17 cellular contexts compared by ENCODE assay signal in the genomic region with DNA sequence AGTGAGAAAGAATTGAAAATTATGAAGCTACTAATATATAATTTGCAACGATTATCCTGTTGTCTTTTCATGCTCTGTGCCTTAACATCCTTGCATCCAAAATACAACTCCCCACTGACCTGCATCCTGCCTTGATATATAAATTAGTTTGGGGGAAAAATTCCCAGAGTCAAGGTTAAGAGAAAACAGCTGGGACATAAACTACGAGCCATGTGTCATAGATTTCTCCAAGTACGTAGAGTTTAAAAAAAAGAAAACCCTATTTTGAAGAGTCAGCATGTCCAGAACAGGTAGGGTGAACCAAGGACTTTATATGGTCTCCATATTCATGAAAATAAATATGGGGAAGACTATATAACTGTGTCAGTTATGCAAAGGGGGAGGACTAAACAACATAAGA.
"Had no signal": no experiment of that assay in that cellular context is flagged by ENCODE, and none has a peak within 500 bp of the region (broad histone marks: within the 10 kb centered on the region; RNA-seq: fewer than 3 reads in every experiment).

No MANE protein-coding gene starts in this region.

- H3K36me3 ChIP-seq: brain microvascular endothelial cell, colonic mucosa, thyroid gland had no signal

- H3K4me3 Mint-ChIP-seq: activated naive CD4-positive, alpha-beta T cell treated with anti-CD3 and anti-CD28 coated beads for 36 hours; activated T-cell treated with anti-CD3 and anti-CD28 coated beads, Interleukin-2, amount 50 U/mL, for 4 hours; naive B cell had no signal

- H3K9me3 Mint-ChIP-seq: activated naive CD4-positive, alpha-beta T cell treated with anti-CD3 and anti-CD28 coated beads for 36 hours; activated T-cell treated with anti-CD3 and anti-CD28 coated beads, Interleukin-2, amount 50 U/mL, for 4 hours; naive B cell had no signal

- H3K27ac ChIP-seq: brain microvascular endothelial cell, colonic mucosa, hepatocyte, thyroid gland had no signal

- H3K9me3 ChIP-seq: colonic mucosa, mucosa of descending colon, thyroid gland had no signal

- H3K27ac Mint-ChIP-seq: activated naive CD4-positive, alpha-beta T cell treated with anti-CD3 and anti-CD28 coated beads for 36 hours; naive B cell had no signal

- DNase-seq: activated CD4-positive, alpha-beta T cell treated with anti-CD3 and anti-CD28 coated beads, Interleukin-2, amount 50 U/mL, for 1 hour; activated CD8-positive, alpha-beta memory T cell treated with anti-CD3 and anti-CD28 coated beads, Interleukin-2, amount 50 U/mL, for 4 hours; activated naive CD4-positive, alpha-beta T cell treated with anti-CD3 and anti-CD28 coated beads for 36 hours; activated T-cell treated with anti-CD3 and anti-CD28 coated beads, Interleukin-2, amount 50 U/mL, for 4 hours; brain microvascular endothelial cell; central memory CD4-positive, alpha-beta T cell; colonic mucosa; mesenchymal stem cell; mucosa of descending colon; naive B cell; retina; stimulated activated CD4-positive, alpha-beta T cell treated with anti-CD3 and anti-CD28 coated beads, Interleukin-12 subunit alpha, Interleukin-12 subunit beta, amount 100 ng/mL, for 4 hours; stimulated activated CD4-positive, alpha-beta T cell treated with anti-CD3 and anti-CD28 coated beads, Interleukin-1b, Interleukin-23, amount 100 ng/mL, for 48 hours; stimulated activated CD8-positive, alpha-beta memory T cell treated with anti-CD3 and anti-CD28 coated beads, Interleukin-4, amount 100 ng/mL, for 48 hours; stimulated activated naive CD4-positive, alpha-beta T cell treated with Interleukin-2 at 50 U/mL for 16 hours; thyroid gland had no signal

- ATAC-seq: activated T-cell treated with anti-CD3 and anti-CD28 coated beads, Interleukin-2, amount 50 U/mL, for 4 hours had no signal

- H3K27me3 ChIP-seq: brain microvascular endothelial cell, colonic mucosa, hepatocyte, thyroid gland had no signal

- H3K36me3 Mint-ChIP-seq: naive B cell had no signal

- H3K4me1 ChIP-seq: colonic mucosa had no signal

- H3K4me3 ChIP-seq: colonic mucosa, hepatocyte, mucosa of descending colon, thyroid gland had no signal
